ENCODE assay signal across 8 cellular contexts in genomic region chr11:15113381-15113780, GRCh38. TPM values are rescaled to one million over a fixed set of nuclear protein-coding genes. Genes with fewer than 3 reads are reported as not detected.
DNase-seq lines count a peak whose midpoint lies in the region; ATAC-seq, FAIRE-seq and TF ChIP-seq lines count a peak whose summit lies in the region.

No MANE protein-coding gene starts in this region.

- TF ChIP-seq RAD21 in GM12878 (IDR thresholded peaks at IDR 0.05; ENCODE audit: insufficient read depth, low read depth, low read length) = no peak

- no peaks in the 10 kb centered on the region for H3K36me3 ChIP-seq in GM12878 (ENCODE audit: control insufficient read depth in 2 of 2, insufficient read depth in 2 of 2, low read length in 1 of 2)

- no peak for TF ChIP-seq POLR2A in GM12878 (IDR thresholded peaks at IDR 0.05; ENCODE audit: low read depth, low read length)

- DNase-seq in GM12865 (ENCODE audit: low read depth) (peak; percentile 89), GM12878 (ENCODE audit: low read depth, low spot score) (peak; percentile 73), NCI-H1930 (lab: John Stamatoyannopoulos, UW) (no peak), NCI-H2196 treated with DMSO at 0.1 percent for 48 hours (lab: John Stamatoyannopoulos, UW; ENCODE audit: unreplicated experiment) (no peak), SW 1271 (lab: John Stamatoyannopoulos, UW) (no peak), SK-N-DZ (ENCODE audit: low spot score) (no peak)

- H3K9me3 ChIP-seq in GM12878 (replicated peaks; ENCODE audit: control insufficient read depth, insufficient read depth, low read length) = no peaks in the 10 kb centered on the region; the same call in 2 of the 3 replicates

- no peak overlapping the region for H3K4me3 ChIP-seq in GM12865 (ENCODE audit: low read depth, low read length)
- H3K4me3 ChIP-seq in GM12878 = no peak overlapping the region

- in situ Hi-C loops in GM12878 (cut with MboI) = no loop called here

- peaks cover 23% of the 10 kb centered on the region for H3K4me1 ChIP-seq in GM12878 (ENCODE audit: control insufficient read depth, insufficient read depth, low read length)

- no peak overlapping the region for H3K9ac ChIP-seq in GM12878 (ENCODE audit: control insufficient read depth, insufficient read depth, low read length)

- no peak overlapping the region for H3K27ac ChIP-seq in GM12878 (ENCODE audit: control insufficient read depth, insufficient read depth)

- ATAC-seq in GM21515 (IDR thresholded peaks at IDR 0.05; ENCODE audit: unreplicated experiment) (peak; percentile 95), HG03571 (IDR thresholded peaks at IDR 0.05; ENCODE audit: unreplicated experiment) (peak; percentile 96), GM12878 (peak; percentile 94)

- H3K27me3 ChIP-seq in GM12878 (replicated peaks in 1 of 2; ENCODE audit: control insufficient read depth in 2 of 2, insufficient read depth in 2 of 2, low read length in 1 of 2) = no peaks in the 10 kb centered on the region

- RAD21 ChIA-PET in GM12878 (lab: Charles Lee; ENCODE audit: unreplicated experiment) = interaction anchor here (0.7 kb wide), 1 partner anchor 47 kb away, joined by 3 read pairs; no protein-coding TSS in a partner anchor

- no peaks in the 10 kb centered on the region for H4K20me1 ChIP-seq in GM12878 (ENCODE audit: control insufficient read depth, insufficient read depth)

- BruUV-seq in GM12878 (replicated peaks; lab: Mats Ljungman, UMichigan) = no TSS peak

- SMC1A ChIA-PET in GM12878 (lab: Charles Lee; ENCODE audit: uncharacterized antibody, unreplicated experiment) = interaction anchor here (0.6 to 3.7 kb wide), 4 partner anchors 12 to 349 kb away, joined by 3 to 23 read pairs (median 4); no protein-coding TSS in a partner anchor

- POLR2A ChIA-PET in GM12878 (lab: Charles Lee) = no interaction called here

- intact Hi-C loops in GM12878 (cut with micrococcal nuclease; ENCODE audit: unreplicated experiment) = no loop called here

- 3% methylated on average over 5 of the region's 5 CpGs for WGBS in GM12878 (ENCODE audit: insufficient coverage, insufficient replicate concordance, low lambda C conversion rate, missing lambda C conversion rate)

- H3K79me2 ChIP-seq in GM12878 (ENCODE audit: control insufficient read depth, insufficient read depth, low read length) = no peaks in the 10 kb centered on the region

- CTCF ChIA-PET in GM12878 (lab: Yijun Ruan, JAX) = interaction anchor here (0.7 to 4.7 kb wide), 3 partner anchors 9 to 94 kb away, joined by 3 to 33 read pairs (median 4); no protein-coding TSS in a partner anchor

- peak; percentile 59 for FAIRE-seq in GM12878 (lab: Jason Lieb, UNC)

- H2AFZ ChIP-seq in GM12878 (ENCODE audit: control insufficient read depth, low read depth, low read length) = no peak overlapping the region

- peak overlapping the region; percentile 57; the same call in 1 of the 2 replicates for H3K4me2 ChIP-seq in GM12878 (ENCODE audit: control insufficient read depth, insufficient read depth)

- no peak for TF ChIP-seq CTCF in GM12865 (IDR thresholded peaks at IDR 0.05; ENCODE audit: insufficient read depth, low read depth, low read length, missing control alignments)
- TF ChIP-seq CTCF in GM12878 (IDR thresholded peaks at IDR 0.05 in 2 of 3, conservative IDR thresholded peaks at IDR 0.05 in 1 of 3; ENCODE audit: control insufficient read depth in 2 of 3, extremely low read depth in 1 of 3, insufficient read depth in 1 of 3, low read depth in 3 of 3, low read length in 3 of 3) = no peak

- TF ChIP-seq EP300 in GM12878 (IDR thresholded peaks at IDR 0.05; ENCODE audit: borderline replicate concordance in 1 of 2, control insufficient read depth in 1 of 2, low read depth in 2 of 2, low read length in 2 of 2) = no peak

TF ChIP-seq in GM12878, 131 proteins besides CTCF, POLR2A, EP300 and RAD21 (continues in another document):
- 0 out of 2 replicates have a peak, but pooled peaks have one; percentile 39 for TF ChIP-seq MTA2 (IDR thresholded peaks at IDR 0.05; ENCODE audit: low read depth)
- TF ChIP-seq NR2C1 (IDR thresholded peaks at IDR 0.05) = no peak
- 0 out of 2 replicates have a peak, but pooled peaks have one; percentile 41 for TF ChIP-seq GATAD2B (conservative IDR thresholded peaks at IDR 0.05; ENCODE audit: low read depth)
- peak in 1 of 2 experiments; percentile 25; a peak in 1 of 4 replicates for TF ChIP-seq ETV6 (conservative IDR thresholded peaks at IDR 0.05 in 1 of 2, IDR thresholded peaks at IDR 0.05 in 1 of 2; ENCODE audit: borderline replicate concordance in 1 of 2, low read depth in 1 of 2)
- no peak for TF ChIP-seq YY1 (IDR thresholded peaks at IDR 0.05; ENCODE audit: low read depth, low read length)
- peak; percentile 44; the same call in 1 of the 2 replicates for TF ChIP-seq ATF2 (IDR thresholded peaks at IDR 0.05; ENCODE audit: low read length)
- no peak for TF ChIP-seq PKNOX1 (IDR thresholded peaks at IDR 0.05)
- TF ChIP-seq RUNX3 (IDR thresholded peaks at IDR 0.05; ENCODE audit: low read length) = peak; percentile 86

RNA-seq across cellular contexts. Expression of gene INSC, which starts 1.3 kb away (rescaled TPM):
- total RNA-seq in GM12878 (2013; cell fraction: nucleolus; rRNA removed) = 0.15 TPM in 1 of 2 replicates, not detected in the other
- total RNA-seq in GM12878 (2014; rRNA removed) = not detected in 2 replicates
- not detected in 2 replicates for total RNA-seq in GM12878 (2014; rRNA removed; fragmentation: Illumina TruSeq; extraction: Trizol)
- total RNA-seq in GM12878 (2021) = not detected in 2 replicates
- polyA plus RNA-seq in GM12878 (2011; ENCODE audit: low read depth) = not detected
- polyA plus RNA-seq in GM12878 (2011; rRNA removed) = 0.33 and 0.43 TPM in 2 replicates
- 0.12 and 0.27 TPM in 2 replicates for polyA plus RNA-seq in GM12878 (2011; cell fraction: cytosol; rRNA removed)
- polyA plus RNA-seq in GM12878 (2011; cell fraction: nucleus; rRNA removed) = 0.33 and 0.37 TPM in 2 replicates
- not detected in 2 replicates for polyA plus RNA-seq in GM12878 (2012)
- not detected in 2 replicates for polyA plus RNA-seq in GM12878 (2014; fragmentation: Illumina TruSeq; extraction: Trizol)
- not detected for polyA plus RNA-seq in GM12878 (2014; fragmentation: Nextera tagmentation; extraction: Ambion mirVana)
- polyA plus RNA-seq in GM12878 (2014; rRNA removed) = 0.13 TPM in 1 of 2 replicates, not detected in the other
- not detected for polyA plus RNA-seq in GM12878 (2016; fragmentation: Nextera tagmentation; extraction: Ambion mirVana)
- polyA minus RNA-seq in GM12878 (2011; rRNA and poly(A)+ RNA removed) = 0.22 and 0.62 TPM in 2 replicates
- polyA minus RNA-seq in GM12878 (2011; cell fraction: cytosol; rRNA and poly(A)+ RNA removed) = not detected in 2 replicates
- 0.38 TPM in 1 of 2 replicates, not detected in the other for polyA minus RNA-seq in GM12878 (2011; cell fraction: nucleus; rRNA and poly(A)+ RNA removed)
- polyA plus RNA-seq in SK-N-DZ (2014; cell fraction: cytosol; rRNA removed) = not detected in 2 replicates
- polyA plus RNA-seq in SK-N-DZ (2014; cell fraction: nucleus; rRNA removed) = not detected in 2 replicates

RNA-seq across cellular contexts. Expression of gene CALCB, which starts 40.0 kb away (rescaled TPM):
- total RNA-seq in GM12878 (2013; cell fraction: nucleolus; rRNA removed) = not detected in 2 replicates
- total RNA-seq in GM12878 (2014; rRNA removed) (0.22 and 0.23 TPM in 2 replicates), GM12878 (2014; rRNA removed; fragmentation: Illumina TruSeq; extraction: Trizol) (0.05 and 0.09 TPM in 2 replicates), GM12878 (2021) (0.28 TPM in 1 of 2 replicates, not detected in the other)
- polyA plus RNA-seq in GM12878 (2011; ENCODE audit: low read depth) = not detected
- polyA plus RNA-seq in GM12878 (2011; rRNA removed) (not detected in 2 replicates), GM12878 (2014; fragmentation: Illumina TruSeq; extraction: Trizol) (0.09 TPM in 1 of 2 replicates, not detected in the other), GM12878 (2014; fragmentation: Nextera tagmentation; extraction: Ambion mirVana) (not detected), GM12878 (2014; rRNA removed) (0.05 and 0.19 TPM in 2 replicates), GM12878 (2016; fragmentation: Nextera tagmentation; extraction: Ambion mirVana) (under 1 TPM; 0.10 to 0.12 TPM)
- not detected in 2 replicates for polyA plus RNA-seq in GM12878 (2011; cell fraction: cytosol; rRNA removed)
- polyA plus RNA-seq in GM12878 (2011; cell fraction: nucleus; rRNA removed) = not detected in 2 replicates
- polyA plus RNA-seq in GM12878 (2012) = 0.07 TPM in 1 of 2 replicates, not detected in the other
- polyA minus RNA-seq in GM12878 (2011; rRNA and poly(A)+ RNA removed) = not detected in 2 replicates
- not detected in 2 replicates for polyA minus RNA-seq in GM12878 (2011; cell fraction: cytosol; rRNA and poly(A)+ RNA removed)
- polyA minus RNA-seq in GM12878 (2011; cell fraction: nucleus; rRNA and poly(A)+ RNA removed) = not detected in 2 replicates
- 0.86 and 1.0 TPM in 2 replicates for polyA plus RNA-seq in SK-N-DZ (2014; cell fraction: cytosol; rRNA removed)
- polyA plus RNA-seq in SK-N-DZ (2014; cell fraction: nucleus; rRNA removed) = 0.45 TPM in 1 of 2 replicates, not detected in the other

Comparison
In these comparisons a context has a peak if more than half of its experiments do, and no peak if none do; other contexts are left out.
1. DNase-seq: peak in GM12865 (single experiment) and GM12878 (single experiment); none in NCI-H1930 (0 of 2), NCI-H2196 treated with DMSO at 0.1 percent for 48 hours (single experiment), SW 1271 (0 of 2) and SK-N-DZ (single experiment).
2. Peak in every context shown above with its lines, with median percentiles within 50 percentile points of each other: ATAC-seq.